In the genomic region with DNA sequence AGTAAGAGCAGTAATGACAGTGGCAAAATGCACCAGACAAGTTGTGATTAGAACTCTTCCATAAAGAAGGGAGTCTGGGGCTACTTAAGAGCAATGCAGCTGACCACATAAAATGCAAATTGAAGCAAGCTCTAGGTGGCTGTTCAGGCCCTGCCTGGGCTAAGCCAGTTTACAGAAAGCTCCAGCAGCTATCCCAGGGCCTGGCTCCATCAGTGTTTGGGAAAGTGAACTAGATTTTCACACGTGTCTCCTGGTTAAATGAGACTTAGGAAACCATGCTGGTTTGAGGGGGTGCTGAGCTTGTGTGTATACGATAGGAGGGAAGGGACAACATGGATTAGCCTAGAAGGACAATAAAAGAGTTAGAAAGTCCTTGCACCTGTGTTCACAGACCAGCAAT, we compare ENCODE assay signal across 1 cellular context.
TF ChIP-seq lines count a peak whose summit lies in the region.

No MANE protein-coding gene starts in this region.

TF ChIP-seq in H1, 55 proteins besides CTCF, POLR2A, EP300 and RAD21:
- no peak for TF ChIP-seq GABPA (IDR thresholded peaks at IDR 0.05; ENCODE audit: borderline replicate concordance, insufficient read depth, low read length)
- TF ChIP-seq KDM1A (IDR thresholded peaks at IDR 0.05; ENCODE audit: borderline replicate concordance, low read length): no peak
- TF ChIP-seq TEAD4 (IDR thresholded peaks at IDR 0.05; ENCODE audit: low read depth, low read length): no peak
- no peak for TF ChIP-seq MAFK (IDR thresholded peaks at IDR 0.05; ENCODE audit: low read depth, low read length)
- no peak for TF ChIP-seq CHD1 (IDR thresholded peaks at IDR 0.05; ENCODE audit: low read depth, low read length)
- TF ChIP-seq CBX8 (IDR thresholded peaks at IDR 0.05; ENCODE audit: borderline replicate concordance, low read depth, low read length): no peak
